In genomic region chr20:25250508-25250907, GRCh38 we compare ENCODE assay signal across 1 cellular context.
TF ChIP-seq lines count a peak whose summit lies in the region.

No MANE protein-coding gene starts in this region.

TF ChIP-seq in IMR-90, 13 proteins besides CTCF, POLR2A, EP300 and RAD21 (continued from another document):
- TF ChIP-seq USF2 (IDR thresholded peaks at IDR 0.05; ENCODE audit: low read depth, low read length) (no peak), MAZ (IDR thresholded peaks at IDR 0.05; ENCODE audit: borderline replicate concordance, low read depth, low read length) (no peak), BHLHE40 (IDR thresholded peaks at IDR 0.05; ENCODE audit: low read depth, low read length) (no peak), MAFK (IDR thresholded peaks at IDR 0.05; ENCODE audit: low read depth, low read length) (no peak), CHD1 (IDR thresholded peaks at IDR 0.05; ENCODE audit: low read depth, low read length) (no peak)
